In the genomic region with DNA sequence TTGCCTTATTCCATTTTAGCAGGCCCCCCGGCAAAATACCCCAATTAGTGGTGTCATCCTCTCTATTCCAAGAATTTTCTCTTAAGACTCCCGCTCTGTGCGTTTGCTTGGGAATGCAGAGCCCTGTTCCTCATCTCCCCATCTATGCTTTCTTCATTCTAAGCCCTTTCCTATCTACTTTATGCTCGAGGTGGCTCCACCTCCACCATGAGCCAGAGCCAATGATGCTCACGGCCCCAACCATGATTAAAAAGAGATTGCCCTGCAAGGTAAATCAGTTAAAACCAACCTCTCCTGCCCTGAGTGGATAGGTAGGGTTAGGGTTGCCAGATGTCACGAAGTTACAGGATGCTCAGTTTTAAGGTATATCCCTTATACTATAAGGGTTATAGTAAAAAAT, we compare ENCODE assay signal across 8 cellular contexts. TPM values are rescaled to one million over a fixed set of nuclear protein-coding genes. Genes with fewer than 3 reads are reported as not detected.
DNase-seq lines count a peak whose midpoint lies in the region; ATAC-seq lines count a peak whose summit lies in the region.

No MANE protein-coding gene starts in this region.

- H3K4me3 Mint-ChIP-seq in activated CD4-positive, alpha-beta T cell treated with anti-CD3 and anti-CD28 coated beads, Interleukin-2, amount 10 ng/mL, durations not matched to agents 24 days and 14 days = peak overlapping the region; percentile 99

- no peaks in the 10 kb centered on the region for H3K9me3 Mint-ChIP-seq in activated CD4-positive, alpha-beta T cell treated with anti-CD3 and anti-CD28 coated beads, Interleukin-2, amount 10 ng/mL, durations not matched to agents 24 days and 14 days

- DNase-seq in NCI-H1436 (lab: John Stamatoyannopoulos, UW) = peak; percentile 4
- DNase-seq in NCI-H1436 treated with DMSO at 0.1 percent for 48 hours (lab: John Stamatoyannopoulos, UW) = no peak
- peak; percentile 72 for DNase-seq in activated CD4-positive, alpha-beta T cell treated with anti-CD3 and anti-CD28 coated beads, Interleukin-2, amount 10 ng/mL, durations not matched to agents 24 days and 14 days
- DNase-seq in head of caudate nucleus = peak in 31 of 42 donors; percentile 8 to 75 (median 46)
- peak; percentile 26 for DNase-seq in stimulated activated naive CD8-positive, alpha-beta T cell treated with anti-CD3 and anti-CD28 coated beads, Interleukin-15, Interleukin-2, amounts not matched to agents 100 U/mL and 50 U/mL, for 24 hours

- peak overlapping the region; percentile 98 for H3K27ac Mint-ChIP-seq in activated CD4-positive, alpha-beta T cell treated with anti-CD3 and anti-CD28 coated beads, Interleukin-2, amount 10 ng/mL, durations not matched to agents 24 days and 14 days

- peaks cover 19% of the 10 kb centered on the region for H3K36me3 Mint-ChIP-seq in activated CD4-positive, alpha-beta T cell treated with anti-CD3 and anti-CD28 coated beads, Interleukin-2, amount 10 ng/mL, durations not matched to agents 24 days and 14 days (ENCODE audit: low read depth)

- no peak for ATAC-seq in stimulated activated naive CD8-positive, alpha-beta T cell treated with anti-CD3 and anti-CD28 coated beads, Interleukin-15, Interleukin-2, amounts not matched to agents 100 U/mL and 50 U/mL, for 24 hours
- no peak for ATAC-seq in GM19351 (IDR thresholded peaks at IDR 0.05; ENCODE audit: unreplicated experiment)
- ATAC-seq in HG03521 (IDR thresholded peaks at IDR 0.05; ENCODE audit: unreplicated experiment) = no peak
- ATAC-seq in HG03175 (IDR thresholded peaks at IDR 0.05; ENCODE audit: unreplicated experiment) = no peak

- intact Hi-C loops in activated CD4-positive, alpha-beta T cell treated with anti-CD3 and anti-CD28 coated beads, Interleukin-2, amount 10 ng/mL, durations not matched to agents 24 days and 14 days (cut with micrococcal nuclease) = loop anchor here (10.0 kb wide), 1 partner anchor 499 kb away; a partner anchor contains a TSS
- intact Hi-C loops in head of caudate nucleus (cut with DNase I) = loop anchor here (10.0 kb wide), 1 partner anchor 349 kb away; a partner anchor contains a TSS

- peaks cover 27% of the 10 kb centered on the region for H3K4me1 Mint-ChIP-seq in activated CD4-positive, alpha-beta T cell treated with anti-CD3 and anti-CD28 coated beads, Interleukin-2, amount 10 ng/mL, durations not matched to agents 24 days and 14 days

- H3K27me3 Mint-ChIP-seq in activated CD4-positive, alpha-beta T cell treated with anti-CD3 and anti-CD28 coated beads, Interleukin-2, amount 10 ng/mL, durations not matched to agents 24 days and 14 days = no peaks in the 10 kb centered on the region

RNA-seq across cellular contexts. Expression of a gene that starts 0.7 kb away (rescaled TPM):
- total RNA-seq in activated CD4-positive, alpha-beta T cell treated with anti-CD3 and anti-CD28 coated beads, Interleukin-2, amount 10 ng/mL, durations not matched to agents 24 days and 14 days = 46.2 and 51.3 TPM in 2 replicates

RNA-seq across cellular contexts. Expression of a gene that starts 27.7 kb away (rescaled TPM):
- total RNA-seq in activated CD4-positive, alpha-beta T cell treated with anti-CD3 and anti-CD28 coated beads, Interleukin-2, amount 10 ng/mL, durations not matched to agents 24 days and 14 days = 38.7 and 43.9 TPM in 2 replicates

RNA-seq across cellular contexts. Expression of a gene that starts 31.4 kb away (rescaled TPM):
- total RNA-seq in activated CD4-positive, alpha-beta T cell treated with anti-CD3 and anti-CD28 coated beads, Interleukin-2, amount 10 ng/mL, durations not matched to agents 24 days and 14 days = 11.0 and 14.1 TPM in 2 replicates
